8 cellular contexts compared by ENCODE assay signal in genomic region chr5:81779125-81779934, GRCh38. TPM values are rescaled to one million over a fixed set of nuclear protein-coding genes. Genes with fewer than 3 reads are reported as not detected.
A peak's percentile ranks its signal among the peaks of the same experiment; 100 is the strongest.
DNase-seq lines count a peak whose midpoint lies in the region; ATAC-seq and TF ChIP-seq lines count a peak whose summit lies in the region.

No MANE protein-coding gene starts in this region.

- WGBS in urinary bladder = 5% methylated on average over 5 of the region's 5 CpGs

- peaks cover 8% of the 10 kb centered on the region for H3K36me3 Mint-ChIP-seq in activated CD8-positive, alpha-beta T cell treated with anti-CD3 and anti-CD28 coated beads, Interleukin-2, amount 10 ng/mL, durations not matched to agents 7 days and 5 days (ENCODE audit: low read depth)
- H3K36me3 Mint-ChIP-seq in nephron (ENCODE audit: low read depth) = no peaks in the 10 kb centered on the region

- H3K9me3 Mint-ChIP-seq in activated CD8-positive, alpha-beta T cell treated with anti-CD3 and anti-CD28 coated beads, Interleukin-2, amount 10 ng/mL, durations not matched to agents 7 days and 5 days (ENCODE audit: insufficient read depth) = no peaks in the 10 kb centered on the region
- no peaks in the 10 kb centered on the region for H3K9me3 Mint-ChIP-seq in nephron

- POLR2A ChIA-PET in activated CD8-positive, alpha-beta T cell treated with anti-CD3 and anti-CD28 coated beads, Interleukin-2, amount 10 ng/mL, durations not matched to agents 7 days and 5 days (lab: Charles Lee) = interaction anchor here (0.8 to 2.4 kb wide), 5 partner anchors 16 to 478 kb away, joined by 3 to 18 read pairs (median 4); partner anchors contain the start of gene SSBP2

- H3K4me3 ChIP-seq in LNCaP clone FGC (ENCODE audit: low read depth, low read length) = peak overlapping the region; percentile 11
- H3K4me3 ChIP-seq in epithelial cell of proximal tubule (ENCODE audit: low read depth, low read length) = peak overlapping the region; percentile 22
- peak overlapping the region; percentile 12 for H3K4me3 ChIP-seq in urinary bladder (ENCODE audit: low read depth, low read length)

- TF ChIP-seq CTCF in LNCaP clone FGC (IDR thresholded peaks at IDR 0.05; ENCODE audit: control insufficient read depth, extremely low read depth, insufficient read depth) (no peak), epithelial cell of proximal tubule (conservative IDR thresholded peaks at IDR 0.05; ENCODE audit: low read depth, low read length) (no peak), nephron (IDR thresholded peaks at IDR 0.05; ENCODE audit: unreplicated experiment in 3 of 3) (no peak)

- peak overlapping the region; percentile 74 for H3K4me3 Mint-ChIP-seq in activated CD8-positive, alpha-beta T cell treated with anti-CD3 and anti-CD28 coated beads, Interleukin-2, amount 10 ng/mL, durations not matched to agents 7 days and 5 days
- peak overlapping the region; percentile 23 to 38 (median 37) for H3K4me3 Mint-ChIP-seq in nephron

- CTCF ChIA-PET in activated CD8-positive, alpha-beta T cell treated with anti-CD3 and anti-CD28 coated beads, Interleukin-2, amount 10 ng/mL, durations not matched to agents 7 days and 5 days (lab: Charles Lee) = interaction anchor here (0.8 to 2.2 kb wide), 8 partner anchors 10 to 446 kb away, joined by 3 to 10 read pairs (median 4); partner anchors contain the start of gene SSBP2

- no peaks in the 10 kb centered on the region for H3K36me3 ChIP-seq in urinary bladder (ENCODE audit: insufficient read depth)

- H3K4me1 Mint-ChIP-seq in activated CD8-positive, alpha-beta T cell treated with anti-CD3 and anti-CD28 coated beads, Interleukin-2, amount 10 ng/mL, durations not matched to agents 7 days and 5 days (ENCODE audit: low read depth) = peaks cover 25% of the 10 kb centered on the region
- H3K4me1 Mint-ChIP-seq in nephron = peaks cover 29% of the 10 kb centered on the region

- H3K4me1 ChIP-seq in urinary bladder (ENCODE audit: insufficient read depth) = no peaks in the 10 kb centered on the region

- H3K27ac ChIP-seq in urinary bladder (ENCODE audit: low read depth) = peak overlapping the region; percentile 64

- peak overlapping the region; percentile 85 for H3K27ac Mint-ChIP-seq in activated CD8-positive, alpha-beta T cell treated with anti-CD3 and anti-CD28 coated beads, Interleukin-2, amount 10 ng/mL, durations not matched to agents 7 days and 5 days
- H3K27ac Mint-ChIP-seq in nephron = peak overlapping the region; percentile 84 to 96 (median 92)

- DNase-seq in GDM1 (lab: John Stamatoyannopoulos, UW) (peak; percentile 38), LNCaP clone FGC (ENCODE audit: low read depth) (peak; percentile 32), epithelial cell of proximal tubule (ENCODE audit: low read depth) (no peak), NCI-H748 (lab: John Stamatoyannopoulos, UW; ENCODE audit: unreplicated experiment) (no peak)
- peak; percentile 57 for DNase-seq in activated CD8-positive, alpha-beta T cell treated with anti-CD3 and anti-CD28 coated beads, Interleukin-2, amount 10 ng/mL, durations not matched to agents 7 days and 5 days

- no peaks in the 10 kb centered on the region for H3K27me3 Mint-ChIP-seq in activated CD8-positive, alpha-beta T cell treated with anti-CD3 and anti-CD28 coated beads, Interleukin-2, amount 10 ng/mL, durations not matched to agents 7 days and 5 days (ENCODE audit: low read depth)
- H3K27me3 Mint-ChIP-seq in nephron (ENCODE audit: low read depth) = no peaks in the 10 kb centered on the region

- ATAC-seq in GM21717 (IDR thresholded peaks at IDR 0.05; ENCODE audit: unreplicated experiment) = peak; percentile 96
- peak; percentile 94 for ATAC-seq in activated CD8-positive, alpha-beta T cell treated with anti-CD3 and anti-CD28 coated beads, Interleukin-2, amount 10 ng/mL, durations not matched to agents 7 days and 5 days

RNA-seq across cellular contexts. Expression of gene SSBP2, which starts 28.4 kb away (rescaled TPM):
- total RNA-seq in activated CD8-positive, alpha-beta T cell treated with anti-CD3 and anti-CD28 coated beads, Interleukin-2, amount 10 ng/mL, durations not matched to agents 7 days and 5 days = 10 to 100 TPM; 24.3 to 26.7 TPM
- total RNA-seq in epithelial cell of proximal tubule = 3.9 and 7.7 TPM in 2 replicates
- 94.8 TPM for total RNA-seq in urinary bladder
- polyA plus RNA-seq in urinary bladder = 58.6 TPM

Comparison
In these comparisons a context has a peak if more than half of its experiments do, and no peak if none do; other contexts are left out.
1. DNase-seq: peak in GDM1 (single experiment), LNCaP clone FGC (single experiment) and activated CD8-positive, alpha-beta T cell treated with anti-CD3 and anti-CD28 coated beads, Interleukin-2, amount 10 ng/mL, durations not matched to agents 7 days and 5 days (single experiment); none in epithelial cell of proximal tubule (single experiment) and NCI-H748 (single experiment).
2. Peak in every context shown above with its lines, with median percentiles within 50 percentile points of each other: H3K4me3 ChIP-seq.